Comparison of ENCODE assay signal across 8 cellular contexts in genomic region chrX:100829730-100830129, GRCh38. TPM values are rescaled to one million over a fixed set of nuclear protein-coding genes. Genes with fewer than 3 reads are reported as not detected.
A peak's percentile ranks its signal among the peaks of the same experiment; 100 is the strongest.
DNase-seq lines count a peak whose midpoint lies in the region; ATAC-seq, FAIRE-seq and TF ChIP-seq lines count a peak whose summit lies in the region.

No MANE protein-coding gene starts in this region.

- WGBS in thyroid gland, 2 donors: 56 to 74% methylated on average over 2 of the region's 2 CpGs

- no peak overlapping the region for H3K27ac Mint-ChIP-seq in CD14-positive monocyte

- no peak overlapping the region for H3K4me3 ChIP-seq in thyroid gland (replicated peaks in 1 of 3)

- peak; percentile 38 for FAIRE-seq in colon (lab: Jason Lieb, UNC)

- H3K27me3 ChIP-seq in thyroid gland: no peaks in the 10 kb centered on the region

- no peaks in the 10 kb centered on the region for H3K4me1 Mint-ChIP-seq in CD14-positive monocyte

- peaks cover 69 to 80% of the 10 kb centered on the region in 2 donors for H3K36me3 Mint-ChIP-seq in CD14-positive monocyte

- no peaks in the 10 kb centered on the region for H3K9me3 ChIP-seq in thyroid gland

- peak; percentile 75 for ATAC-seq in GM21529 (IDR thresholded peaks at IDR 0.05; ENCODE audit: unreplicated experiment)

- no peaks in the 10 kb centered on the region for H3K4me1 ChIP-seq in thyroid gland

- H3K27ac ChIP-seq in thyroid gland: no peak overlapping the region

- peaks cover 0 to 8% of the 10 kb centered on the region in 2 donors for H3K36me3 ChIP-seq in thyroid gland

- TF ChIP-seq POLR2A in thyroid gland (IDR thresholded peaks at IDR 0.05): no peak

- peaks cover 0 to 2% (median 0%) of the 10 kb centered on the region in 3 donors for H3K27me3 Mint-ChIP-seq in CD14-positive monocyte (ENCODE audit: low read depth in 3 of 3)

- DNase-seq in EH (ENCODE audit: low read depth) (peak; percentile 22), Kasumi-1 (lab: John Stamatoyannopoulos, UW) (peak; percentile 6 to 13), CD14-positive monocyte (ENCODE audit: low spot score) (no peak), thyroid gland (no peak), C1 segment of cervical spinal cord (lab: John Stamatoyannopoulos, UW) (no peak), COLO668 (lab: John Stamatoyannopoulos, UW; ENCODE audit: unreplicated experiment) (no peak)

- TF ChIP-seq CTCF in CD14-positive monocyte (IDR thresholded peaks at IDR 0.05) (no peak), thyroid gland (IDR thresholded peaks at IDR 0.05) (no peak)

- no peaks in the 10 kb centered on the region for H3K9me3 Mint-ChIP-seq in CD14-positive monocyte

- no peak overlapping the region for H3K4me3 Mint-ChIP-seq in CD14-positive monocyte

- intact Hi-C loops in CD14-positive monocyte (cut with micrococcal nuclease) (no loop called here), thyroid gland (cut with DNase I) (no loop called here)

RNA-seq across cellular contexts. Expression of gene CSTF2, which starts 9.5 kb away (rescaled TPM):
- 10 to 100 TPM; 10.1 to 11.3 TPM for polyA plus RNA-seq in CD14-positive monocyte
- 10 to 100 TPM in 3 of 4 donors, 1 to 10 TPM in 1; 6.2 to 13.8 (median 11.7) TPM for total RNA-seq in thyroid gland

RNA-seq across cellular contexts. Expression of gene NOX1, which starts 44.4 kb away (rescaled TPM):
- not detected for polyA plus RNA-seq in CD14-positive monocyte
- not detected for total RNA-seq in thyroid gland

Comparison
In these comparisons a context has a peak if more than half of its experiments do, and no peak if none do; other contexts are left out.
1. DNase-seq: peak in EH (single experiment) and Kasumi-1 (2 of 2); none in CD14-positive monocyte (single experiment), thyroid gland (0 of 2), C1 segment of cervical spinal cord (0 of 14) and COLO668 (single experiment).